8 cellular contexts compared by ENCODE assay signal in genomic region chr1:9910425-9911178, GRCh38. TPM values are rescaled to one million over a fixed set of nuclear protein-coding genes. Genes with fewer than 3 reads are reported as not detected.
DNase-seq lines count a peak whose midpoint lies in the region; ATAC-seq, FAIRE-seq and TF ChIP-seq lines count a peak whose summit lies in the region.

No MANE protein-coding gene starts in this region.

- POLR2A ChIA-PET in activated naive CD8-positive, alpha-beta T cell treated with anti-CD3 and anti-CD28 coated beads, Interleukin-2, amount 10 ng/mL, durations not matched to agents 7 days and 5 days (lab: Charles Lee) = interaction anchor here (0.6 to 1.2 kb wide), 4 partner anchors 28 to 282 kb away, joined by 3 to 5 read pairs (median 4); partner anchors contain the start of genes LZIC and NMNAT1

- peaks cover 28% of the 10 kb centered on the region for H3K4me1 Mint-ChIP-seq in activated naive CD8-positive, alpha-beta T cell treated with anti-CD3 and anti-CD28 coated beads, Interleukin-2, amount 10 ng/mL, durations not matched to agents 7 days and 5 days

- H3K27ac ChIP-seq in pancreas = peak overlapping the region; percentile 76 to 93 (median 81)
- peak overlapping the region; percentile 96 to 99 for H3K27ac ChIP-seq in tibial artery

- H3K36me3 ChIP-seq in pancreas = no peaks in the 10 kb centered on the region
- H3K36me3 ChIP-seq in tibial artery = no peaks in the 10 kb centered on the region

- FAIRE-seq in pancreas (lab: Jason Lieb, UNC) = peak; percentile 20

- DNase-seq in GM12864 (ENCODE audit: low read depth) (peak; percentile 94), NCI-H1105 treated with DMSO at 0.1 percent for 48 hours (lab: John Stamatoyannopoulos, UW) (peak; percentile 99), SKM-1 treated with dmso at 0.1 percent for 144 hours (lab: John Stamatoyannopoulos, UW; ENCODE audit: unreplicated experiment) (peak; percentile 97), Right ventricle myocardium superior (peak; percentile 100), pancreas (peak; percentile 100), tibial artery (peak; percentile 100)
- peak; percentile 100 for DNase-seq in activated naive CD8-positive, alpha-beta T cell treated with anti-CD3 and anti-CD28 coated beads, Interleukin-2, amount 10 ng/mL, durations not matched to agents 7 days and 5 days

- H3K27ac Mint-ChIP-seq in activated naive CD8-positive, alpha-beta T cell treated with anti-CD3 and anti-CD28 coated beads, Interleukin-2, amount 10 ng/mL, durations not matched to agents 7 days and 5 days = peak overlapping the region; percentile 97

- H3K4me1 ChIP-seq in pancreas = peaks cover 4 to 24% (median 14%) of the 10 kb centered on the region in 3 donors
- H3K4me1 ChIP-seq in tibial artery = peaks cover 4 to 29% (median 16%) of the 10 kb centered on the region in 4 donors

- TF ChIP-seq CTCF in GM12864 (IDR thresholded peaks at IDR 0.05; ENCODE audit: low read depth, low read length, missing control alignments) (no peak), pancreas (IDR thresholded peaks at IDR 0.05) (no peak), tibial artery (IDR thresholded peaks at IDR 0.05) (no peak)

- H3K27me3 ChIP-seq in pancreas (no peaks in the 10 kb centered on the region), tibial artery (no peaks in the 10 kb centered on the region)

- H3K4me3 ChIP-seq in GM12864 (ENCODE audit: low read depth, low read length) (peak overlapping the region; percentile 73), pancreas (peak overlapping the region; percentile 2 to 51 (median 40)), tibial artery (peak overlapping the region; percentile 72)

- 1% methylated on average over 38 to 44 of the region's 44 CpGs for WGBS in pancreas, 2 donors

- intact Hi-C loops in Right ventricle myocardium superior (cut with DNase I) (no loop called here), pancreas (cut with DNase I) (no loop called here), tibial artery (cut with DNase I; ENCODE audit: low total_unique reads) (loop anchor here (5.0 kb wide), 1 partner anchor 1102 kb away; the partner anchor contains the start of gene TARDBP)

- peak overlapping the region; percentile 90 for H3K4me3 Mint-ChIP-seq in activated naive CD8-positive, alpha-beta T cell treated with anti-CD3 and anti-CD28 coated beads, Interleukin-2, amount 10 ng/mL, durations not matched to agents 7 days and 5 days

- H3K36me3 Mint-ChIP-seq in activated naive CD8-positive, alpha-beta T cell treated with anti-CD3 and anti-CD28 coated beads, Interleukin-2, amount 10 ng/mL, durations not matched to agents 7 days and 5 days = no peaks in the 10 kb centered on the region

- no peaks in the 10 kb centered on the region for H3K9me3 ChIP-seq in pancreas
- H3K9me3 ChIP-seq in tibial artery = no peaks in the 10 kb centered on the region

- peak; percentile 91 for ATAC-seq in HG02678 (IDR thresholded peaks at IDR 0.05; ENCODE audit: unreplicated experiment)
- ATAC-seq in activated naive CD8-positive, alpha-beta T cell treated with anti-CD3 and anti-CD28 coated beads, Interleukin-2, amount 10 ng/mL, durations not matched to agents 7 days and 5 days (ENCODE audit: low read depth) = peak; percentile 97
- peak; percentile 96 for ATAC-seq in Right ventricle myocardium superior (ENCODE audit: poor library complexity)
- ATAC-seq in pancreas = peak; percentile 93 to 97 (median 94)

- no peaks in the 10 kb centered on the region for H3K27me3 Mint-ChIP-seq in activated naive CD8-positive, alpha-beta T cell treated with anti-CD3 and anti-CD28 coated beads, Interleukin-2, amount 10 ng/mL, durations not matched to agents 7 days and 5 days

- no peaks in the 10 kb centered on the region for H3K9me3 Mint-ChIP-seq in activated naive CD8-positive, alpha-beta T cell treated with anti-CD3 and anti-CD28 coated beads, Interleukin-2, amount 10 ng/mL, durations not matched to agents 7 days and 5 days

RNA-seq across cellular contexts. Expression of gene CTNNBIP1, which starts 0.5 kb away (rescaled TPM):
- 10 to 100 TPM; 15.8 to 17.0 TPM for total RNA-seq in activated naive CD8-positive, alpha-beta T cell treated with anti-CD3 and anti-CD28 coated beads, Interleukin-2, amount 10 ng/mL, durations not matched to agents 7 days and 5 days
- total RNA-seq in Right ventricle myocardium superior (58.1 TPM), pancreas (10 to 100 TPM; 16.5 to 27.3 (median 21.0) TPM)
- polyA plus RNA-seq in pancreas = 10 to 100 TPM in 1 of 2 donors, 1 to 10 TPM in 1; 9.4 to 15.2 TPM

RNA-seq across cellular contexts. Expression of gene LZIC, which starts 32.6 kb away (rescaled TPM):
- total RNA-seq in activated naive CD8-positive, alpha-beta T cell treated with anti-CD3 and anti-CD28 coated beads, Interleukin-2, amount 10 ng/mL, durations not matched to agents 7 days and 5 days = 10 to 100 TPM; 27.7 to 28.6 TPM
- 33.2 TPM for total RNA-seq in Right ventricle myocardium superior
- total RNA-seq in pancreas = 10 to 100 TPM in 5 of 6 donors, 1 to 10 TPM in 1; 8.4 to 19.6 (median 12.3) TPM
- polyA plus RNA-seq in pancreas = 10 to 100 TPM in 1 of 2 donors, 1 to 10 TPM in 1; 5.5 to 11.1 TPM

RNA-seq across cellular contexts. Expression of gene NMNAT1, which starts 32.7 kb away (rescaled TPM):
- total RNA-seq in activated naive CD8-positive, alpha-beta T cell treated with anti-CD3 and anti-CD28 coated beads, Interleukin-2, amount 10 ng/mL, durations not matched to agents 7 days and 5 days = 1 to 10 TPM; 6.5 to 8.5 TPM
- 22.9 TPM for total RNA-seq in Right ventricle myocardium superior
- 1 to 10 TPM; 3.0 to 9.3 (median 4.6) TPM for total RNA-seq in pancreas
- polyA plus RNA-seq in pancreas = 1 to 10 TPM; 3.8 TPM

Comparison
In these comparisons a context has a peak if more than half of its experiments do, and no peak if none do; other contexts are left out.
1. Peak in every context shown above with its lines: DNase-seq, ATAC-seq, H3K4me3 ChIP-seq and H3K27ac ChIP-seq.